Comparison of ENCODE assay signal across 1 cellular context in genomic region chr4:24137963-24138601, GRCh38.
A peak's percentile ranks its signal among the peaks of the same experiment; 100 is the strongest.
TF ChIP-seq lines count a peak whose summit lies in the region.

No MANE protein-coding gene starts in this region.

TF ChIP-seq in HepG2, 621 proteins besides CTCF, POLR2A, EP300 and RAD21 (continued from another document and continues in another):
- TF ChIP-seq PAXIP1 (CRISPR knock-in tag; conservative IDR thresholded peaks at IDR 0.05) (peak; percentile 72), ZBTB10 (CRISPR knock-in tag; IDR thresholded peaks at IDR 0.05; ENCODE audit: borderline replicate concordance) (peak; percentile 96), GATAD2A (CRISPR knock-in tag; IDR thresholded peaks at IDR 0.05) (peak; percentile 35), SP1 (IDR thresholded peaks at IDR 0.05) (no peak), SP1 (CRISPR knock-in tag; IDR thresholded peaks at IDR 0.05) (no peak), THAP8 (CRISPR knock-in tag; IDR thresholded peaks at IDR 0.05; ENCODE audit: borderline replicate concordance) (no peak), ELF3 (CRISPR knock-in tag; IDR thresholded peaks at IDR 0.05) (peak; percentile 33; the same call in 1 of the 2 replicates), ZNF3 (CRISPR knock-in tag; IDR thresholded peaks at IDR 0.05) (no peak), ZSCAN9 (CRISPR knock-in tag; IDR thresholded peaks at IDR 0.05; ENCODE audit: borderline replicate concordance) (0 out of 2 replicates have a peak, but pooled peaks have one; percentile 13), KAT2B (IDR thresholded peaks at IDR 0.05; ENCODE audit: borderline replicate concordance, low read depth, low read length) (no peak), ZNF503 (CRISPR knock-in tag; IDR thresholded peaks at IDR 0.05) (no peak), ZNF574 (CRISPR knock-in tag; IDR thresholded peaks at IDR 0.05) (peak; percentile 26; the same call in 1 of the 2 replicates), ZBTB37 (CRISPR knock-in tag; IDR thresholded peaks at IDR 0.05) (peak; percentile 69), ZNF501 (CRISPR knock-in tag; IDR thresholded peaks at IDR 0.05) (0 out of 2 replicates have a peak, but pooled peaks have one; percentile 29), DMTF1 (CRISPR knock-in tag; IDR thresholded peaks at IDR 0.05) (no peak), FOXA1 (IDR thresholded peaks at IDR 0.05) (no peak), FOXA1 (CRISPR knock-in tag; IDR thresholded peaks at IDR 0.05) (peak; percentile 77), FOXP1 (IDR thresholded peaks at IDR 0.05) (no peak), FOXP1 (CRISPR knock-in tag; IDR thresholded peaks at IDR 0.05) (peak; percentile 57; the same call in 1 of the 2 replicates), GFI1 (CRISPR knock-in tag; IDR thresholded peaks at IDR 0.05; ENCODE audit: borderline replicate concordance) (0 out of 2 replicates have a peak, but pooled peaks have one; percentile 50), TOPORS (CRISPR knock-in tag; IDR thresholded peaks at IDR 0.05) (peak; percentile 60; the same call in 1 of the 2 replicates), NONO (IDR thresholded peaks at IDR 0.05) (no peak), NONO (CRISPR knock-in tag; conservative IDR thresholded peaks at IDR 0.05) (0 out of 2 replicates have a peak, but pooled peaks have one; percentile 22), HNF4G (IDR thresholded peaks at IDR 0.05; ENCODE audit: borderline replicate concordance, low read depth, low read length) (peak; percentile 45; the same call in 1 of the 2 replicates), HNF4G (CRISPR knock-in tag; IDR thresholded peaks at IDR 0.05; ENCODE audit: borderline replicate concordance, low read depth) (no peak), ARID5B (CRISPR knock-in tag; IDR thresholded peaks at IDR 0.05) (peak; percentile 50), RAD51 (IDR thresholded peaks at IDR 0.05; ENCODE audit: borderline replicate concordance) (peak; percentile 59; the same call in 1 of the 2 replicates), SIX1 (CRISPR knock-in tag; IDR thresholded peaks at IDR 0.05; ENCODE audit: borderline replicate concordance) (no peak), TRAFD1 (CRISPR knock-in tag; IDR thresholded peaks at IDR 0.05; ENCODE audit: borderline replicate concordance) (no peak), ZNF292 (CRISPR knock-in tag; IDR thresholded peaks at IDR 0.05; ENCODE audit: borderline replicate concordance, low read depth) (peak; percentile 32; the same call in 1 of the 2 replicates), KDM6A (CRISPR knock-in tag; IDR thresholded peaks at IDR 0.05; ENCODE audit: low read depth) (peak; percentile 23; the same call in 1 of the 2 replicates), ISL2 (CRISPR knock-in tag; IDR thresholded peaks at IDR 0.05) (peak; percentile 43)
